ENCODE assay signal across 1 cellular context in the genomic region with DNA sequence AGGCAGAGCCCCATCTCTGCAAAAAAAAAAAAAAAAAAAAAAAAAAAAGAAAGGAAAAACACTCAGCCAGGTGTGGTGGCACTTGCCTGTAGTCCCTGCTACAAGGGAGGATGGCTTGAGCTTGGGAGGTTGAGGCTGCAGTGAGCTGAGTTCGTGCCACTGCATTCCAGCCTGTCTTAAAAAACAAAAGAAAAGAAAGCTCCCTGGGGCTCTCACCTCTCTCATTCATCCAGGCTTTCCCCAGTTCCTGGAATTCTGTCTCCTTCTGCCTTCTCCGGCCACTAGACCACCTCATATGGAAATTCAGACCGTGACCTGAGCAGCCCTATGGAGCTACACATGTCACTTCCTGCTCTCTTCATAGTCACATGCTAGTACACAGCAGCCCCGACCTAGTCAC.
TF ChIP-seq lines count a peak whose summit lies in the region.

No MANE protein-coding gene starts in this region.

TF ChIP-seq in K562, 482 proteins besides CTCF, POLR2A, EP300 and RAD21:
- TF ChIP-seq ZNF444 (CRISPR knock-in tag; IDR thresholded peaks at IDR 0.05) (no peak), ZNF644 (tag; IDR thresholded peaks at IDR 0.05; ENCODE audit: low read depth) (no peak), TAF7 (tag; IDR thresholded peaks at IDR 0.05) (peak; percentile 25; the same call in 1 of the 2 replicates)
